In the genomic region with DNA sequence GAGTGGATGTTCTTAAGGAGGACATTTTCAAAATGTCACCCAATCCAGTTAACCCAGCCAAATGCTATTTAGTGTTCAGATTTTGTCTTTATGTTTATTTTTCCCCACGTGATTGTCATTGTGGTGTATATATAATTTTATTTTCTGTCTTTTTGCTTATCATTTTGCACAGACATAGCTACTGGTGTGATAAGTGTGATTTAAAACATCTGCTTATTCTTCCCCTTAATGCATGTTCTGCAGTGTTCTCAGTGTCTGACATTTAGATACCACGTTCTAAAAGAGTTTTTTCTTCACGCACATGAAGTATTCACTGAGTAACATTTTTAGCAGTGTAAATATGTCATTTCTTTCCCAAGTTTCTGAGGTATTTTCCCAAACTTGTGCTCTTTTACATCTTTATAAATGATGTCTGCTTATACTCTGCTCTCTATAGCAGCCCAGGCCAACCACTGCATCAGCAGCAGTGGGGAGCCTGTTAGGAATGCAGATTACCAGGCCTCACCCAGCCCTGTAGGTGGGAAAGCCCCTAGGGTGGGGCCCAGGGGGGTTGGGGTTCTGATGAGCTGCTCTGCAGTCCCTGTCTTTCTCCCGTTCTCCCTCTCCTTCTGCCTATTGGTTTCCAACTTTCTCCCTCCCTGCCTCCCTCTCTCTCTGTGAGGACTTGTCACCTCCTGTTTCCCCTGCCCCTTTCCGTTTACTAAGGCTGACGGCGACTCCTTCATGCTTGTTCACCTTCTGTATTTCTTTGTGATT, we compare ENCODE assay signal across 22 cellular contexts. TPM values are rescaled to one million over a fixed set of nuclear protein-coding genes. Genes with fewer than 3 reads are reported as not detected.
"Had no signal": no experiment of that assay in that cellular context is flagged by ENCODE, and none has a peak within 500 bp of the region (broad histone marks: within the 10 kb centered on the region; RNA-seq: fewer than 3 reads in every experiment).

No MANE protein-coding gene starts in this region.

- H3K4me3 Mint-ChIP-seq: activated CD8-positive, alpha-beta T cell treated with anti-CD3 and anti-CD28 coated beads for 36 hours; activated naive CD4-positive, alpha-beta T cell treated with anti-CD3 and anti-CD28 coated beads for 36 hours; activated naive CD8-positive, alpha-beta T cell treated with anti-CD3 and anti-CD28 coated beads, Interleukin-2, amount 50 U/mL, for 24 hours; activated T-helper 17 cell treated with anti-CD3 and anti-CD28 coated beads, Interleukin-2, amount 50 U/mL, for 72 hours; naive thymus-derived CD4-positive, alpha-beta T cell; stimulated activated naive CD8-positive, alpha-beta T cell treated with anti-CD3 and anti-CD28 coated beads, Interleukin-15, Interleukin-2, amounts not matched to agents 100 ng/mL and 50 ng/mL, for 24 hours; T-helper 17 cell had no signal

- H3K36me3 Mint-ChIP-seq: naive thymus-derived CD4-positive, alpha-beta T cell had no signal

- H3K27ac ChIP-seq: gastroesophageal sphincter, heart right ventricle, testis, upper lobe of right lung had no signal

- H3K27ac Mint-ChIP-seq: activated CD8-positive, alpha-beta T cell treated with anti-CD3 and anti-CD28 coated beads for 36 hours; activated naive CD4-positive, alpha-beta T cell treated with anti-CD3 and anti-CD28 coated beads for 36 hours; activated naive CD8-positive, alpha-beta T cell treated with anti-CD3 and anti-CD28 coated beads, Interleukin-2, amount 50 U/mL, for 24 hours; activated T-helper 17 cell treated with anti-CD3 and anti-CD28 coated beads, Interleukin-2, amount 50 U/mL, for 72 hours; naive thymus-derived CD4-positive, alpha-beta T cell; progenitor cell of endocrine pancreas; stimulated activated naive CD8-positive, alpha-beta T cell treated with anti-CD3 and anti-CD28 coated beads, Interleukin-15, Interleukin-2, amounts not matched to agents 100 ng/mL and 50 ng/mL, for 24 hours; T-helper 17 cell had no signal

- H3K4me3 ChIP-seq: gastroesophageal sphincter, heart right ventricle, mucosa of descending colon, testis, upper lobe of right lung had no signal

- H3K27me3 Mint-ChIP-seq: activated CD8-positive, alpha-beta T cell treated with anti-CD3 and anti-CD28 coated beads for 36 hours; activated naive CD8-positive, alpha-beta T cell treated with anti-CD3 and anti-CD28 coated beads, Interleukin-2, amount 50 U/mL, for 24 hours; progenitor cell of endocrine pancreas; stimulated activated naive CD8-positive, alpha-beta T cell treated with anti-CD3 and anti-CD28 coated beads, Interleukin-15, Interleukin-2, amounts not matched to agents 100 ng/mL and 50 ng/mL, for 24 hours had no signal

- H3K9me3 ChIP-seq: gastroesophageal sphincter, heart right ventricle, mucosa of descending colon, testis, upper lobe of right lung had no signal

- ATAC-seq: activated CD8-positive, alpha-beta T cell treated with anti-CD3 and anti-CD28 coated beads for 36 hours; activated naive CD8-positive, alpha-beta T cell treated with anti-CD3 and anti-CD28 coated beads, Interleukin-2, amount 50 U/mL, for 24 hours; activated T-helper 17 cell treated with anti-CD3 and anti-CD28 coated beads, Interleukin-2, amount 50 U/mL, for 72 hours; gastroesophageal sphincter; heart right ventricle; left lobe of liver; mucosa of descending colon; naive thymus-derived CD4-positive, alpha-beta T cell; right cardiac atrium; T-helper 17 cell; upper lobe of right lung had no signal

- H3K27me3 ChIP-seq: gastroesophageal sphincter, heart right ventricle, testis, upper lobe of right lung had no signal

- H3K9me3 Mint-ChIP-seq: activated CD8-positive, alpha-beta T cell treated with anti-CD3 and anti-CD28 coated beads for 36 hours; activated naive CD4-positive, alpha-beta T cell treated with anti-CD3 and anti-CD28 coated beads for 36 hours; activated naive CD8-positive, alpha-beta T cell treated with anti-CD3 and anti-CD28 coated beads, Interleukin-2, amount 50 U/mL, for 24 hours; activated T-helper 17 cell treated with anti-CD3 and anti-CD28 coated beads, Interleukin-2, amount 50 U/mL, for 72 hours; naive thymus-derived CD4-positive, alpha-beta T cell; stimulated activated naive CD8-positive, alpha-beta T cell treated with anti-CD3 and anti-CD28 coated beads, Interleukin-15, Interleukin-2, amounts not matched to agents 100 ng/mL and 50 ng/mL, for 24 hours had no signal

- DNase-seq: activated CD4-positive, alpha-beta T cell treated with anti-CD3 and anti-CD28 coated beads for 4 hours; activated CD8-positive, alpha-beta T cell treated with anti-CD3 and anti-CD28 coated beads for 36 hours; activated naive CD4-positive, alpha-beta T cell treated with anti-CD3 and anti-CD28 coated beads for 36 hours; activated naive CD8-positive, alpha-beta T cell treated with anti-CD3 and anti-CD28 coated beads, Interleukin-2, amount 50 U/mL, for 24 hours; aorta; cerebellar nuclear complex; dermis blood vessel endothelial cell; erythroblast; heart right ventricle; mucosa of descending colon; naive thymus-derived CD4-positive, alpha-beta T cell; occipital lobe; right cardiac atrium; small intestine; T-helper 17 cell; testis; upper lobe of right lung had no signal

- H3K4me1 Mint-ChIP-seq: activated naive CD8-positive, alpha-beta T cell treated with anti-CD3 and anti-CD28 coated beads, Interleukin-2, amount 50 U/mL, for 24 hours; activated T-helper 17 cell treated with anti-CD3 and anti-CD28 coated beads, Interleukin-2, amount 50 U/mL, for 72 hours; naive thymus-derived CD4-positive, alpha-beta T cell; T-helper 17 cell had no signal

- H3K36me3 ChIP-seq: heart right ventricle, upper lobe of right lung had no signal

- H3K4me1 ChIP-seq: gastroesophageal sphincter, testis, upper lobe of right lung had no signal

RNA-seq across cellular contexts. Expression of a gene that starts 20.8 kb away (rescaled TPM):
- total RNA-seq: T-helper 17 cell had no signal
